In the genomic region with DNA sequence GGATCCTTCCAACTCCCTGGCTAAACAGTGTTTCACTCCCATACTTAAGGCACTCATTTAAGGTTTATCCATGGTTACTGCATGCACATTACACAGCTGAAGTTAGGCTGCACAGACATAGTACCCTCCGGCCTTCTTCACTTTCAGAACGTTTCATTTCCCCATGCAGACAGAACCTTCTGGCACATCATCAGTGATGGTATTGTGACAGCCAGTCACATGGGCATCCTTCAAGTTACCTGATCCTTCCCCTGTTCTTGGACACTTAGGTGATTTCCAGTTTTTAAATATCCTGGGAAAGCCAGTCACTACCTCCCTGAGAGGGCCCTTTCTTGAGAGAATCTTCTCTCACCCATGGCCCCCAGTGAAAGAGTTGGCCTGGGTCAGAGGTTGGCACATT, we compare ENCODE assay signal across 1 cellular context.
TF ChIP-seq lines count a peak whose summit lies in the region.

No MANE protein-coding gene starts in this region.

TF ChIP-seq in GM12878, 131 proteins besides CTCF, POLR2A, EP300 and RAD21:
- TF ChIP-seq, protein P1, sequence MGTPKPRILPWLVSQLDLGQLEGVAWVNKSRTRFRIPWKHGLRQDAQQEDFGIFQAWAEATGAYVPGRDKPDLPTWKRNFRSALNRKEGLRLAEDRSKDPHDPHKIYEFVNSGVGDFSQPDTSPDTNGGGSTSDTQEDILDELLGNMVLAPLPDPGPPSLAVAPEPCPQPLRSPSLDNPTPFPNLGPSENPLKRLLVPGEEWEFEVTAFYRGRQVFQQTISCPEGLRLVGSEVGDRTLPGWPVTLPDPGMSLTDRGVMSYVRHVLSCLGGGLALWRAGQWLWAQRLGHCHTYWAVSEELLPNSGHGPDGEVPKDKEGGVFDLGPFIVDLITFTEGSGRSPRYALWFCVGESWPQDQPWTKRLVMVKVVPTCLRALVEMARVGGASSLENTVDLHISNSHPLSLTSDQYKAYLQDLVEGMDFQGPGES (IDR thresholded peaks at IDR 0.05): no peak
- TF ChIP-seq, protein P2, sequence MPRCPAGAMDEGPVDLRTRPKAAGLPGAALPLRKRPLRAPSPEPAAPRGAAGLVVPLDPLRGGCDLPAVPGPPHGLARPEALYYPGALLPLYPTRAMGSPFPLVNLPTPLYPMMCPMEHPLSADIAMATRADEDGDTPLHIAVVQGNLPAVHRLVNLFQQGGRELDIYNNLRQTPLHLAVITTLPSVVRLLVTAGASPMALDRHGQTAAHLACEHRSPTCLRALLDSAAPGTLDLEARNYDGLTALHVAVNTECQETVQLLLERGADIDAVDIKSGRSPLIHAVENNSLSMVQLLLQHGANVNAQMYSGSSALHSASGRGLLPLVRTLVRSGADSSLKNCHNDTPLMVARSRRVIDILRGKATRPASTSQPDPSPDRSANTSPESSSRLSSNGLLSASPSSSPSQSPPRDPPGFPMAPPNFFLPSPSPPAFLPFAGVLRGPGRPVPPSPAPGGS (IDR thresholded peaks at IDR 0.05; ENCODE audit: borderline replicate concordance, insufficient read depth, low read depth, low read length, poor library complexity, severe bottlenecking): no peak
- TF ChIP-seq NFXL1 (IDR thresholded peaks at IDR 0.05; ENCODE audit: borderline replicate concordance) (no peak), RAD51 (IDR thresholded peaks at IDR 0.05) (no peak), ZNF207 (IDR thresholded peaks at IDR 0.05; ENCODE audit: borderline replicate concordance) (no peak), MEF2A (IDR thresholded peaks at IDR 0.05; ENCODE audit: insufficient read depth, low read depth, low read length) (no peak), CHD1 (IDR thresholded peaks at IDR 0.05; ENCODE audit: low read depth, low read length) (no peak), SREBF1 (IDR thresholded peaks at IDR 0.05; ENCODE audit: low read length) (no peak), SMAD1 (IDR thresholded peaks at IDR 0.05; ENCODE audit: low read depth, partially characterized antibody) (no peak), SMC3 (IDR thresholded peaks at IDR 0.05; ENCODE audit: borderline replicate concordance, low read length) (no peak), RELA (IDR thresholded peaks at IDR 0.05; ENCODE audit: borderline replicate concordance, partially characterized antibody) (no peak), PML (IDR thresholded peaks at IDR 0.05; ENCODE audit: low read length) (no peak), CHD2 (IDR thresholded peaks at IDR 0.05; ENCODE audit: borderline replicate concordance, low read depth, low read length) (no peak), CEBPB (IDR thresholded peaks at IDR 0.05; ENCODE audit: borderline replicate concordance in 1 of 2, low read depth in 2 of 2, low read length in 2 of 2) (no peak), ZNF384 (IDR thresholded peaks at IDR 0.05; ENCODE audit: borderline replicate concordance, low read depth, low read length) (no peak), POU2F2 (IDR thresholded peaks at IDR 0.05; ENCODE audit: borderline replicate concordance, low read depth, low read length) (no peak)
- TF ChIP-seq, protein P3, sequence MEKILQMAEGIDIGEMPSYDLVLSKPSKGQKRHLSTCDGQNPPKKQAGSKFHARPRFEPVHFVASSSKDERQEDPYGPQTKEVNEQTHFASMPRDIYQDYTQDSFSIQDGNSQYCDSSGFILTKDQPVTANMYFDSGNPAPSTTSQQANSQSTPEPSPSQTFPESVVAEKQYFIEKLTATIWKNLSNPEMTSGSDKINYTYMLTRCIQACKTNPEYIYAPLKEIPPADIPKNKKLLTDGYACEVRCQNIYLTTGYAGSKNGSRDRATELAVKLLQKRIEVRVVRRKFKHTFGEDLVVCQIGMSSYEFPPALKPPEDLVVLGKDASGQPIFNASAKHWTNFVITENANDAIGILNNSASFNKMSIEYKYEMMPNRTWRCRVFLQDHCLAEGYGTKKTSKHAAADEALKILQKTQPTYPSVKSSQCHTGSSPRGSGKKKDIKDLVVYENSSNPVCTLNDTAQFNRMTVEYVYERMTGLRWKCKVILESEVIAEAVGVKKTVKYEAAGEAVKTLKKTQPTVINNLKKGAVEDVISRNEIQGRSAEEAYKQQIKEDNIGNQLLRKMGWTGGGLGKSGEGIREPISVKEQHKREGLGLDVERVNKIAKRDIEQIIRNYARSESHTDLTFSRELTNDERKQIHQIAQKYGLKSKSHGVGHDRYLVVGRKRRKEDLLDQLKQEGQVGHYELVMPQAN (conservative IDR thresholded peaks at IDR 0.05): no peak
- TF ChIP-seq, protein P4, sequence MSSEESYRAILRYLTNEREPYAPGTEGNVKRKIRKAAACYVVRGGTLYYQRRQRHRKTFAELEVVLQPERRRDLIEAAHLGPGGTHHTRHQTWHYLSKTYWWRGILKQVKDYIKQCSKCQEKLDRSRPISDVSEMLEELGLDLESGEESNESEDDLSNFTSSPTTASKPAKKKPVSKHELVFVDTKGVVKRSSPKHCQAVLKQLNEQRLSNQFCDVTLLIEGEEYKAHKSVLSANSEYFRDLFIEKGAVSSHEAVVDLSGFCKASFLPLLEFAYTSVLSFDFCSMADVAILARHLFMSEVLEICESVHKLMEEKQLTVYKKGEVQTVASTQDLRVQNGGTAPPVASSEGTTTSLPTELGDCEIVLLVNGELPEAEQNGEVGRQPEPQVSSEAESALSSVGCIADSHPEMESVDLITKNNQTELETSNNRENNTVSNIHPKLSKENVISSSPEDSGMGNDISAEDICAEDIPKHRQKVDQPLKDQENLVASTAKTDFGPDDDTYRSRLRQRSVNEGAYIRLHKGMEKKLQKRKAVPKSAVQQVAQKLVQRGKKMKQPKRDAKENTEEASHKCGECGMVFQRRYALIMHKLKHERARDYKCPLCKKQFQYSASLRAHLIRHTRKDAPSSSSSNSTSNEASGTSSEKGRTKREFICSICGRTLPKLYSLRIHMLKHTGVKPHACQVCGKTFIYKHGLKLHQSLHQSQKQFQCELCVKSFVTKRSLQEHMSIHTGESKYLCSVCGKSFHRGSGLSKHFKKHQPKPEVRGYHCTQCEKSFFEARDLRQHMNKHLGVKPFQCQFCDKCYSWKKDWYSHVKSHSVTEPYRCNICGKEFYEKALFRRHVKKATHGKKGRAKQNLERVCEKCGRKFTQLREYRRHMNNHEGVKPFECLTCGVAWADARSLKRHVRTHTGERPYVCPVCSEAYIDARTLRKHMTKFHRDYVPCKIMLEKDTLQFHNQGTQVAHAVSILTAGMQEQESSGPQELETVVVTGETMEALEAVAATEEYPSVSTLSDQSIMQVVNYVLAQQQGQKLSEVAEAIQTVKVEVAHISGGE (CRISPR knock-in tag; IDR thresholded peaks at IDR 0.05): no peak
